Comparison of ENCODE assay signal across 1 cellular context in the genomic region with DNA sequence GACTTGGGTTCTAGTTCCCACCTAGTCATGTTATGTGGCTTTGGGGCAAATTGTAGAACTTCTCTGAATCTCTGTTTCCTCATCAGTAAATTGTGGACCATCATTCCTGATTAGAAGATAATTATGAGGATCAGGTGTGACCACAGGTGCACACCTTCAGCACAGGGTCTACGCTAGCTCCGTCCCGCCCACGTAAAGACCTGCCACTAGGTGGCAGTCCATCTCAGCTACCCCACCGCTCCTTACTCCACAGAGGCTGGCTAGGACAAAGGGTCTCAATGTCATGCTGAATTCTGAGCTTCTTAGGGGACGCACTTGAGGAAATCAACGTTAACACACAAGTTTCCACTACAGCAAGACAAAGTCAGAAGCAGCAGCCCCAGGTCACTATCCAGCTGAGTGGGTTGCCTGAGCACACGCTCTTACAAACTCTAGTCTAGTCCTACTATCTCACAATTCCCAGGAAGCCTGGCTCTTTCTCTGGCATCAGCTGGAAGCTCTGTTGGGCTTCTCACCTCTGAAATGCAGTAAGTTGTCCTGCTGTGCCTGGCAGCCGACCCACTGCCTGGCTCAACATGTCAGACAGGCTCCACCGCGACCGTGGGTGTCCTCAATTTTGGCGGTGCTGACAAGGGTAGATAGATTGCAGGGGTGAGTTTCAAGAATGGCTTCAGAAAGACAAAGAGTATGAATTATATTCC.
TF ChIP-seq lines count a peak whose summit lies in the region.

No MANE protein-coding gene starts in this region.

TF ChIP-seq in HepG2, 621 proteins besides CTCF, POLR2A, EP300 and RAD21 (continued from another document and continues in another):
- TF ChIP-seq, protein P1, sequence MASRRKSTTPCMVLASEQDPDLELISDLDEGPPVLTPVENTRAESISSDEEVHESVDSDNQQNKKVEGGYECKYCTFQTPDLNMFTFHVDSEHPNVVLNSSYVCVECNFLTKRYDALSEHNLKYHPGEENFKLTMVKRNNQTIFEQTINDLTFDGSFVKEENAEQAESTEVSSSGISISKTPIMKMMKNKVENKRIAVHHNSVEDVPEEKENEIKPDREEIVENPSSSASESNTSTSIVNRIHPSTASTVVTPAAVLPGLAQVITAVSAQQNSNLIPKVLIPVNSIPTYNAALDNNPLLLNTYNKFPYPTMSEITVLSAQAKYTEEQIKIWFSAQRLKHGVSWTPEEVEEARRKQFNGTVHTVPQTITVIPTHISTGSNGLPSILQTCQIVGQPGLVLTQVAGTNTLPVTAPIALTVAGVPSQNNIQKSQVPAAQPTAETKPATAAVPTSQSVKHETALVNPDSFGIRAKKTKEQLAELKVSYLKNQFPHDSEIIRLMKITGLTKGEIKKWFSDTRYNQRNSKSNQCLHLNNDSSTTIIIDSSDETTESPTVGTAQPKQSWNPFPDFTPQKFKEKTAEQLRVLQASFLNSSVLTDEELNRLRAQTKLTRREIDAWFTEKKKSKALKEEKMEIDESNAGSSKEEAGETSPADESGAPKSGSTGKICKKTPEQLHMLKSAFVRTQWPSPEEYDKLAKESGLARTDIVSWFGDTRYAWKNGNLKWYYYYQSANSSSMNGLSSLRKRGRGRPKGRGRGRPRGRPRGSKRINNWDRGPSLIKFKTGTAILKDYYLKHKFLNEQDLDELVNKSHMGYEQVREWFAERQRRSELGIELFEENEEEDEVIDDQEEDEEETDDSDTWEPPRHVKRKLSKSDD (CRISPR knock-in tag; IDR thresholded peaks at IDR 0.05; ENCODE audit: low read depth) = no peak
- TF ChIP-seq ZNF530 (CRISPR knock-in tag; IDR thresholded peaks at IDR 0.05; ENCODE audit: low read depth) (no peak), ZNF816 (CRISPR knock-in tag; IDR thresholded peaks at IDR 0.05; ENCODE audit: borderline replicate concordance) (no peak), ZNF274 (CRISPR knock-in tag; IDR thresholded peaks at IDR 0.05) (peak; percentile 78; the same call in 1 of the 2 replicates), ZNF430 (CRISPR knock-in tag; IDR thresholded peaks at IDR 0.05) (peak; percentile 22; the same call in 1 of the 2 replicates), ZNF350 (CRISPR knock-in tag; IDR thresholded peaks at IDR 0.05; ENCODE audit: borderline replicate concordance, low read depth) (0 out of 2 replicates have a peak, but pooled peaks have one; percentile 64), ZNF335 (CRISPR knock-in tag; IDR thresholded peaks at IDR 0.05) (no peak; the same call in 1 of the 2 replicates), HIVEP1 (CRISPR knock-in tag; IDR thresholded peaks at IDR 0.05) (peak; percentile 43; the same call in 1 of the 2 replicates), RXRB (CRISPR knock-in tag; IDR thresholded peaks at IDR 0.05; ENCODE audit: borderline replicate concordance) (peak; percentile 60), PHF21A (CRISPR knock-in tag; IDR thresholded peaks at IDR 0.05) (no peak), SALL2 (CRISPR knock-in tag; IDR thresholded peaks at IDR 0.05) (peak; percentile 68; the same call in 1 of the 2 replicates), ZMAT5 (CRISPR knock-in tag; IDR thresholded peaks at IDR 0.05; ENCODE audit: borderline replicate concordance, low read depth) (no peak), FOSL2 (CRISPR knock-in tag; IDR thresholded peaks at IDR 0.05) (peak; percentile 60), PBX3 (CRISPR knock-in tag; IDR thresholded peaks at IDR 0.05; ENCODE audit: borderline replicate concordance) (no peak), KLF12 (CRISPR knock-in tag; IDR thresholded peaks at IDR 0.05; ENCODE audit: borderline replicate concordance) (no peak), MYC (CRISPR knock-in tag; IDR thresholded peaks at IDR 0.05; ENCODE audit: borderline replicate concordance) (peak; percentile 67; the same call in 1 of the 2 replicates), TCF12 (IDR thresholded peaks at IDR 0.05) (no peak), TCF12 (CRISPR knock-in tag; IDR thresholded peaks at IDR 0.05) (no peak), ZNF737 (CRISPR knock-in tag; IDR thresholded peaks at IDR 0.05; ENCODE audit: borderline replicate concordance) (no peak), KLF13 (CRISPR knock-in tag; IDR thresholded peaks at IDR 0.05) (no peak), ETS1 (CRISPR knock-in tag; IDR thresholded peaks at IDR 0.05) (no peak), ZNF773 (CRISPR knock-in tag; IDR thresholded peaks at IDR 0.05; ENCODE audit: borderline replicate concordance) (no peak), ZNF292 (CRISPR knock-in tag; IDR thresholded peaks at IDR 0.05; ENCODE audit: borderline replicate concordance, low read depth) (0 out of 2 replicates have a peak, but pooled peaks have one; percentile 29), HDAC2 (CRISPR knock-in tag; IDR thresholded peaks at IDR 0.05) (0 out of 2 replicates have a peak, but pooled peaks have one; percentile 39), ZNF556 (CRISPR knock-in tag; IDR thresholded peaks at IDR 0.05; ENCODE audit: borderline replicate concordance) (peak; percentile 76), ZNF547 (CRISPR knock-in tag; IDR thresholded peaks at IDR 0.05) (no peak), ZNF891 (CRISPR knock-in tag; IDR thresholded peaks at IDR 0.05) (peak; percentile 64; the same call in 1 of the 2 replicates), ZKSCAN1 (IDR thresholded peaks at IDR 0.05; ENCODE audit: low read length) (peak; percentile 48), ZNF577 (CRISPR knock-in tag; IDR thresholded peaks at IDR 0.05; ENCODE audit: borderline replicate concordance, low read depth) (no peak), MXD3 (CRISPR knock-in tag; IDR thresholded peaks at IDR 0.05) (0 out of 2 replicates have a peak, but pooled peaks have one; percentile 33), ZNF589 (CRISPR knock-in tag; conservative IDR thresholded peaks at IDR 0.05) (no peak), TSC22D2 (CRISPR knock-in tag; IDR thresholded peaks at IDR 0.05; ENCODE audit: borderline replicate concordance) (0 out of 2 replicates have a peak, but pooled peaks have one; percentile 77), RFX1 (IDR thresholded peaks at IDR 0.05) (no peak), ZNF264 (CRISPR knock-in tag; IDR thresholded peaks at IDR 0.05) (no peak), MAZ (IDR thresholded peaks at IDR 0.05; ENCODE audit: borderline replicate concordance, low read depth, low read length) (no peak), MAZ (CRISPR knock-in tag; IDR thresholded peaks at IDR 0.05; ENCODE audit: low read depth) (peak; percentile 59), ZSCAN20 (CRISPR knock-in tag; IDR thresholded peaks at IDR 0.05; ENCODE audit: borderline replicate concordance) (no peak), ZNF674 (CRISPR knock-in tag; IDR thresholded peaks at IDR 0.05; ENCODE audit: low read depth) (no peak), KLF6 (CRISPR knock-in tag; IDR thresholded peaks at IDR 0.05) (peak; percentile 51; the same call in 1 of the 2 replicates), RBM39 (IDR thresholded peaks at IDR 0.05; ENCODE audit: low read depth, low read length, poor library complexity, severe bottlenecking) (no peak), ZNF839 (CRISPR knock-in tag; IDR thresholded peaks at IDR 0.05; ENCODE audit: borderline replicate concordance) (0 out of 2 replicates have a peak, but pooled peaks have one; percentile 33), ZUFSP (CRISPR knock-in tag; IDR thresholded peaks at IDR 0.05; ENCODE audit: borderline replicate concordance) (no peak), ZNF225 (CRISPR knock-in tag; IDR thresholded peaks at IDR 0.05) (no peak), THAP8 (CRISPR knock-in tag; IDR thresholded peaks at IDR 0.05; ENCODE audit: borderline replicate concordance) (no peak), SAP130 (CRISPR knock-in tag; IDR thresholded peaks at IDR 0.05; ENCODE audit: low read depth) (peak; percentile 56), TP53 (CRISPR knock-in tag; conservative IDR thresholded peaks at IDR 0.05) (no peak), TFDP1 (CRISPR knock-in tag; IDR thresholded peaks at IDR 0.05; ENCODE audit: borderline replicate concordance) (peak; percentile 73), FOSL1 (CRISPR knock-in tag; IDR thresholded peaks at IDR 0.05; ENCODE audit: borderline replicate concordance) (no peak), KDM5B (CRISPR knock-in tag; IDR thresholded peaks at IDR 0.05; ENCODE audit: borderline replicate concordance) (peak; percentile 78; the same call in 1 of the 2 replicates), MIXL1 (CRISPR knock-in tag; IDR thresholded peaks at IDR 0.05) (peak; percentile 45; the same call in 1 of the 2 replicates), JARID2 (CRISPR knock-in tag; IDR thresholded peaks at IDR 0.05; ENCODE audit: insufficient replicate concordance) (no peak), DNMT3B (CRISPR knock-in tag; conservative IDR thresholded peaks at IDR 0.05) (no peak)
- TF ChIP-seq, protein P2, sequence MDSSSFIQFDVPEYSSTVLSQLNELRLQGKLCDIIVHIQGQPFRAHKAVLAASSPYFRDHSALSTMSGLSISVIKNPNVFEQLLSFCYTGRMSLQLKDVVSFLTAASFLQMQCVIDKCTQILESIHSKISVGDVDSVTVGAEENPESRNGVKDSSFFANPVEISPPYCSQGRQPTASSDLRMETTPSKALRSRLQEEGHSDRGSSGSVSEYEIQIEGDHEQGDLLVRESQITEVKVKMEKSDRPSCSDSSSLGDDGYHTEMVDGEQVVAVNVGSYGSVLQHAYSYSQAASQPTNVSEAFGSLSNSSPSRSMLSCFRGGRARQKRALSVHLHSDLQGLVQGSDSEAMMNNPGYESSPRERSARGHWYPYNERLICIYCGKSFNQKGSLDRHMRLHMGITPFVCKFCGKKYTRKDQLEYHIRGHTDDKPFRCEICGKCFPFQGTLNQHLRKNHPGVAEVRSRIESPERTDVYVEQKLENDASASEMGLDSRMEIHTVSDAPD (CRISPR knock-in tag; IDR thresholded peaks at IDR 0.05) = no peak
- TF ChIP-seq, protein P3, sequence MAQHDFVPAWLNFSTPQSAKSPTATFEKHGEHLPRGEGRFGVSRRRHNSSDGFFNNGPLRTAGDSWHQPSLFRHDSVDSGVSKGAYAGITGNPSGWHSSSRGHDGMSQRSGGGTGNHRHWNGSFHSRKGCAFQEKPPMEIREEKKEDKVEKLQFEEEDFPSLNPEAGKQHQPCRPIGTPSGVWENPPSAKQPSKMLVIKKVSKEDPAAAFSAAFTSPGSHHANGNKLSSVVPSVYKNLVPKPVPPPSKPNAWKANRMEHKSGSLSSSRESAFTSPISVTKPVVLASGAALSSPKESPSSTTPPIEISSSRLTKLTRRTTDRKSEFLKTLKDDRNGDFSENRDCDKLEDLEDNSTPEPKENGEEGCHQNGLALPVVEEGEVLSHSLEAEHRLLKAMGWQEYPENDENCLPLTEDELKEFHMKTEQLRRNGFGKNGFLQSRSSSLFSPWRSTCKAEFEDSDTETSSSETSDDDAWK (CRISPR knock-in tag; IDR thresholded peaks at IDR 0.05) = no peak
